Comparison of ENCODE assay signal across 24 cellular contexts in the genomic region with DNA sequence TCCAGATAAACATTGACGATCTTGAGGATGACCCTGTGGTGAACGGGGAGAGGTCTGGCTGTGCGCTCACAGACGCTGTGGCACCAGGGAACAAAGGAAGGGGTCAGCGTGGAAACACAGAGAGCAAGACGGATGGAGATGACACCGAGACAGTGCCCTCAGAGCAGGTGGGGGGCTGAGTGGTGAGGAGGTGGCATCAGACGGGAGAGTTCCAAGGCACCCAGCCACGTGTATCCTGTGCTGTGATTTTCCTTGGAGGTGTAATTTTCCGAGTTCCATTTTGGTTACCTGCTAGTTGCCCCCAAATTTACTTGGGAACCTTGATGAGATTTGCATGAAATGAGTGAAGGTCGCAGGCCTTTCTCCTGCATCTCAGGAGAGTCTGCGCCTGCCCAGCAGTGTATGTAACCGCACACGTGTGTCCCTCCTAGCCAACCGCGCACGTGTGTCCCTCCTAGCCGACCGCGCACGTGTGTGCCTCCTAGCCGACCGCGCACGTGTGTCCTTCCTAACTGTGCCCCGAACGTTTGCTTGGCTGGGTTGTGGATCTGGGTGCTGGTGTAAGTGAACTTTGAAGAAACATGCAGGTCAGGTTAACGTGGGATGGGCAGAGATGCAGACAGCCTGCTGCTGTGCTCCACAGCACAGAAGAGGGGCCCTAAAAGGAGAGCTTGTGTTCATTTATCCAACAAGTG. TPM values are rescaled to one million over a fixed set of nuclear protein-coding genes. Genes with fewer than 3 reads are reported as not detected.
A peak's percentile ranks its signal among the peaks of the same experiment; 100 is the strongest.
DNase-seq lines count a peak whose midpoint lies in the region; ATAC-seq and TF ChIP-seq lines count a peak whose summit lies in the region.
"Had no signal": no experiment of that assay in that cellular context is flagged by ENCODE, and none has a peak within 500 bp of the region (broad histone marks: within the 10 kb centered on the region; RNA-seq: fewer than 3 reads in every experiment).

No MANE protein-coding gene starts in this region.

- no peaks in the 10 kb centered on the region for H3K9me3 ChIP-seq in H9 (ENCODE audit: control insufficient read depth, low read depth, low read length)
- H3K9me3 ChIP-seq: heart right ventricle, psoas muscle, testis, vagina had no signal

- peak overlapping the region; percentile 42 for H3K27ac Mint-ChIP-seq in activated naive CD4-positive, alpha-beta T cell treated with anti-CD3 and anti-CD28 coated beads, Interleukin-2, amount 10 ng/mL, durations not matched to agents 7 days and 5 days
- no peak overlapping the region for H3K27ac Mint-ChIP-seq in activated naive CD4-positive, alpha-beta T cell treated with anti-CD3 and anti-CD28 coated beads for 36 hours
- peak overlapping the region in 2 of 3 experiments; percentile 13 to 76; a peak in 4 of 7 replicates for H3K27ac Mint-ChIP-seq in H9
- peak overlapping the region; percentile 20 for H3K27ac Mint-ChIP-seq in dendritic cell treated with granulocyte-macrophage colony-stimulating factor and Interleukin-4, amounts not matched to agents 40 ng/mL and 50 ng/mL, for 4 days
- peak overlapping the region; percentile 63 for H3K27ac Mint-ChIP-seq in progenitor cell of endocrine pancreas
- H3K27ac Mint-ChIP-seq: activated CD8-positive, alpha-beta T cell treated with anti-CD3 and anti-CD28 coated beads for 36 hours; CD4-positive, CD25-positive, alpha-beta regulatory T cell had no signal

- H2BK5ac ChIP-seq in H9 (ENCODE audit: insufficient read length, low read length): no peak overlapping the region

- no peak overlapping the region for H3K4me2 ChIP-seq in H9 (ENCODE audit: insufficient read depth, insufficient read length, low read length)

- peaks cover 3% of the 10 kb centered on the region; the same call in 1 of the 2 replicates for H3K79me2 ChIP-seq in H9 (ENCODE audit: insufficient read depth, low read length)

- H2BK15ac ChIP-seq in H9 (ENCODE audit: low read depth, low read length): no peak overlapping the region

- no peak overlapping the region for H3K27ac ChIP-seq in H9 (ENCODE audit: insufficient read length, low read depth, low read length)
- H3K27ac ChIP-seq: epithelial cell of prostate, heart right ventricle, psoas muscle, SK-N-MC, testis, vagina had no signal

- no peak for ATAC-seq in GM19023 (IDR thresholded peaks at IDR 0.05; ENCODE audit: unreplicated experiment)
- ATAC-seq: activated CD8-positive, alpha-beta T cell treated with anti-CD3 and anti-CD28 coated beads for 36 hours; activated T-helper 17 cell treated with anti-CD3 and anti-CD28 coated beads, Interleukin-2, amount 50 U/mL, for 72 hours; stimulated activated naive CD8-positive, alpha-beta T cell treated with anti-CD3 and anti-CD28 coated beads, Interleukin-15, Interleukin-2, amounts not matched to agents 100 U/mL and 50 U/mL, for 24 hours had no signal

- peaks cover 3% of the 10 kb centered on the region for H3K79me1 ChIP-seq in H9 (ENCODE audit: insufficient read depth, low read depth, low read length, poor library complexity, severe bottlenecking)

- no peaks in the 10 kb centered on the region for H3K27me3 ChIP-seq in H9 (ENCODE audit: insufficient read depth, low read length)
- H3K27me3 ChIP-seq: heart right ventricle, testis, vagina had no signal

- intact Hi-C loops in activated naive CD4-positive, alpha-beta T cell treated with anti-CD3 and anti-CD28 coated beads for 36 hours (cut with micrococcal nuclease): no loop called here
- intact Hi-C loops in dendritic cell treated with granulocyte-macrophage colony-stimulating factor and Interleukin-4, amounts not matched to agents 40 ng/mL and 50 ng/mL, for 4 days (cut with micrococcal nuclease): no loop called here

- CTCF ChIA-PET in activated naive CD4-positive, alpha-beta T cell treated with anti-CD3 and anti-CD28 coated beads, Interleukin-2, amount 10 ng/mL, durations not matched to agents 7 days and 5 days (lab: Charles Lee): no interaction called here
- CTCF ChIA-PET in activated naive CD4-positive, alpha-beta T cell treated with anti-CD3 and anti-CD28 coated beads for 36 hours (lab: Charles Lee): no interaction called here

- H2AK5ac ChIP-seq in H9 (ENCODE audit: insufficient read length, low read length): no peak overlapping the region

- H2BK120ac ChIP-seq in H9 (ENCODE audit: low read depth, low read length, poor library complexity, severe bottlenecking): no peak overlapping the region

- H2BK12ac ChIP-seq in H9 (ENCODE audit: insufficient read length, low read depth, low read length): no peak overlapping the region

- H3K23ac ChIP-seq in H9 (ENCODE audit: insufficient read length, low read depth, low read length): no peak overlapping the region

- H3K4me1 Mint-ChIP-seq in activated naive CD4-positive, alpha-beta T cell treated with anti-CD3 and anti-CD28 coated beads, Interleukin-2, amount 10 ng/mL, durations not matched to agents 7 days and 5 days: peaks cover 5% of the 10 kb centered on the region
- H3K4me1 Mint-ChIP-seq in activated naive CD4-positive, alpha-beta T cell treated with anti-CD3 and anti-CD28 coated beads for 36 hours (ENCODE audit: low read depth): peaks cover 2% of the 10 kb centered on the region
- H3K4me1 Mint-ChIP-seq in H9 (no peaks in the 10 kb centered on the region), progenitor cell of endocrine pancreas (ENCODE audit: low read depth) (no peaks in the 10 kb centered on the region)
- peaks cover 15% of the 10 kb centered on the region for H3K4me1 Mint-ChIP-seq in dendritic cell treated with granulocyte-macrophage colony-stimulating factor and Interleukin-4, amounts not matched to agents 40 ng/mL and 50 ng/mL, for 4 days (ENCODE audit: low read depth)
- H3K4me1 Mint-ChIP-seq: brain had no signal

- no peak overlapping the region for H2AFZ ChIP-seq in H9 (ENCODE audit: low read length)

- H3K18ac ChIP-seq in H9 (ENCODE audit: insufficient read length, low read depth, low read length): no peak overlapping the region

- peaks cover 48% of the 10 kb centered on the region for H3K36me3 Mint-ChIP-seq in activated naive CD4-positive, alpha-beta T cell treated with anti-CD3 and anti-CD28 coated beads, Interleukin-2, amount 10 ng/mL, durations not matched to agents 7 days and 5 days
- peaks cover 34% of the 10 kb centered on the region for H3K36me3 Mint-ChIP-seq in activated naive CD4-positive, alpha-beta T cell treated with anti-CD3 and anti-CD28 coated beads for 36 hours (ENCODE audit: low read depth)
- H3K36me3 Mint-ChIP-seq in H9 (ENCODE audit: insufficient read depth in 1 of 3, low read depth in 3 of 3): peaks cover 32 to 74% (median 64%) of the 10 kb centered on the region in 3 experiments
- peaks cover 95% of the 10 kb centered on the region for H3K36me3 Mint-ChIP-seq in dendritic cell treated with granulocyte-macrophage colony-stimulating factor and Interleukin-4, amounts not matched to agents 40 ng/mL and 50 ng/mL, for 4 days (ENCODE audit: low read depth)
- H3K36me3 Mint-ChIP-seq in progenitor cell of endocrine pancreas (ENCODE audit: insufficient read depth): peaks cover 29% of the 10 kb centered on the region

- no peaks in the 10 kb centered on the region for H4K20me1 ChIP-seq in H9 (ENCODE audit: control insufficient read depth, insufficient read depth, insufficient read length)

- no peak overlapping the region for H4K91ac ChIP-seq in H9 (ENCODE audit: insufficient read length, low read depth, low read length)

- H4K5ac ChIP-seq in H9 (ENCODE audit: insufficient read length, low read depth, low read length): peak overlapping the region; percentile 82

- H3K4me1 ChIP-seq in H9 (ENCODE audit: insufficient read depth, low read length): no peaks in the 10 kb centered on the region
- H3K4me1 ChIP-seq: heart right ventricle, psoas muscle had no signal

- H3K56ac ChIP-seq in H9 (ENCODE audit: insufficient read length, low read depth, low read length): no peak overlapping the region

- DNase-seq in activated naive CD4-positive, alpha-beta T cell treated with anti-CD3 and anti-CD28 coated beads, Interleukin-2, amount 10 ng/mL, durations not matched to agents 7 days and 5 days: no peak
- no peak for DNase-seq in activated naive CD4-positive, alpha-beta T cell treated with anti-CD3 and anti-CD28 coated beads for 36 hours
- DNase-seq in H9: no peak
- no peak for DNase-seq in progenitor cell of endocrine pancreas (ENCODE audit: low spot score, unreplicated experiment)
- no peak for DNase-seq in HK-2 (ENCODE audit: unreplicated experiment)
- no peak for DNase-seq in NCI-H526 treated with DMSO at 0.1 percent for 48 hours (lab: John Stamatoyannopoulos, UW)
- DNase-seq: activated CD4-positive, CD25-positive, alpha-beta regulatory T cell treated with anti-CD3 and anti-CD28 coated beads, Interleukin-2, amount 50 U/mL, for 72 hours; activated CD8-positive, alpha-beta T cell treated with anti-CD3 and anti-CD28 coated beads for 36 hours; CD4-positive, CD25-positive, alpha-beta regulatory T cell; DMS 273 treated with DMSO at 0.1 percent for 48 hours; heart right ventricle; NCI-H1105; NCI-H187 treated with DMSO at 0.1 percent for 48 hours; psoas muscle; stimulated activated CD4-positive, alpha-beta T cell treated with anti-CD3 and anti-CD28 coated beads, Interleukin-15, amount 100 ng/mL, for 24 hours; stimulated activated naive CD8-positive, alpha-beta T cell treated with anti-CD3 and anti-CD28 coated beads, Interleukin-15, Interleukin-2, amounts not matched to agents 100 U/mL and 50 U/mL, for 24 hours; testis had no signal

- no peak overlapping the region; the same call in 1 of the 2 replicates for H3K14ac ChIP-seq in H9 (ENCODE audit: insufficient read depth, low read length)

- WGBS in H9 (ENCODE audit: extremely low coverage, insufficient read length, low lambda C conversion rate): no CpG with 5 or more reads among the region's 28 CpGs

- H3T11ph ChIP-seq in H9 (ENCODE audit: low read length): no peak overlapping the region

- H2BK20ac ChIP-seq in H9 (ENCODE audit: low read depth, low read length, poor library complexity, severe bottlenecking): no peak overlapping the region

- no peak overlapping the region for H3K4me3 Mint-ChIP-seq in activated naive CD4-positive, alpha-beta T cell treated with anti-CD3 and anti-CD28 coated beads, Interleukin-2, amount 10 ng/mL, durations not matched to agents 7 days and 5 days
- no peak overlapping the region for H3K4me3 Mint-ChIP-seq in activated naive CD4-positive, alpha-beta T cell treated with anti-CD3 and anti-CD28 coated beads for 36 hours
- H3K4me3 Mint-ChIP-seq in H9: no peak overlapping the region
- no peak overlapping the region for H3K4me3 Mint-ChIP-seq in dendritic cell treated with granulocyte-macrophage colony-stimulating factor and Interleukin-4, amounts not matched to agents 40 ng/mL and 50 ng/mL, for 4 days
- H3K4me3 Mint-ChIP-seq in progenitor cell of endocrine pancreas (ENCODE audit: low read depth): no peak overlapping the region
- H3K4me3 Mint-ChIP-seq: activated CD8-positive, alpha-beta T cell treated with anti-CD3 and anti-CD28 coated beads for 36 hours; activated T-helper 17 cell treated with anti-CD3 and anti-CD28 coated beads, Interleukin-2, amount 50 U/mL, for 72 hours; brain had no signal

- H3K9me3 Mint-ChIP-seq in activated naive CD4-positive, alpha-beta T cell treated with anti-CD3 and anti-CD28 coated beads, Interleukin-2, amount 10 ng/mL, durations not matched to agents 7 days and 5 days: no peaks in the 10 kb centered on the region
- no peaks in the 10 kb centered on the region for H3K9me3 Mint-ChIP-seq in activated naive CD4-positive, alpha-beta T cell treated with anti-CD3 and anti-CD28 coated beads for 36 hours
- H3K9me3 Mint-ChIP-seq in H9 (no peaks in the 10 kb centered on the region; a peak in 1 of 5 replicates), progenitor cell of endocrine pancreas (ENCODE audit: low read depth) (no peaks in the 10 kb centered on the region)
- no peaks in the 10 kb centered on the region for H3K9me3 Mint-ChIP-seq in dendritic cell treated with granulocyte-macrophage colony-stimulating factor and Interleukin-4, amounts not matched to agents 40 ng/mL and 50 ng/mL, for 4 days
- H3K9me3 Mint-ChIP-seq: activated CD8-positive, alpha-beta T cell treated with anti-CD3 and anti-CD28 coated beads for 36 hours; activated T-helper 17 cell treated with anti-CD3 and anti-CD28 coated beads, Interleukin-2, amount 50 U/mL, for 72 hours; brain had no signal

- H3K4ac ChIP-seq in H9 (ENCODE audit: low read depth, low read length): no peak overlapping the region

- no peaks in the 10 kb centered on the region for H3K23me2 ChIP-seq in H9 (ENCODE audit: insufficient read length, low read depth, low read length, poor library complexity, severe bottlenecking)

- TF ChIP-seq CTCF in H9 (conservative IDR thresholded peaks at IDR 0.05) (no peak), progenitor cell of endocrine pancreas (IDR thresholded peaks at IDR 0.05; ENCODE audit: unreplicated experiment) (no peak)

- H3K9ac ChIP-seq in H9 (ENCODE audit: extremely low read depth, insufficient read length, low read length): no peak overlapping the region

- H3K27me3 Mint-ChIP-seq in activated naive CD4-positive, alpha-beta T cell treated with anti-CD3 and anti-CD28 coated beads, Interleukin-2, amount 10 ng/mL, durations not matched to agents 7 days and 5 days: no peaks in the 10 kb centered on the region
- H3K27me3 Mint-ChIP-seq in activated naive CD4-positive, alpha-beta T cell treated with anti-CD3 and anti-CD28 coated beads for 36 hours (ENCODE audit: low read depth): no peaks in the 10 kb centered on the region
- H3K27me3 Mint-ChIP-seq in H9 (ENCODE audit: low read depth) (no peaks in the 10 kb centered on the region), progenitor cell of endocrine pancreas (no peaks in the 10 kb centered on the region)
- H3K27me3 Mint-ChIP-seq in dendritic cell treated with granulocyte-macrophage colony-stimulating factor and Interleukin-4, amounts not matched to agents 40 ng/mL and 50 ng/mL, for 4 days: no peaks in the 10 kb centered on the region
- H3K27me3 Mint-ChIP-seq: activated CD8-positive, alpha-beta T cell treated with anti-CD3 and anti-CD28 coated beads for 36 hours; activated T-helper 17 cell treated with anti-CD3 and anti-CD28 coated beads, Interleukin-2, amount 50 U/mL, for 72 hours; brain; CD4-positive, CD25-positive, alpha-beta regulatory T cell had no signal

- no peak overlapping the region for H4K8ac ChIP-seq in H9 (replicated peaks; ENCODE audit: insufficient read length, low read depth, low read length)

RNA-seq across cellular contexts. Expression of gene TCF25, which starts 10.1 kb away (rescaled TPM):
- total RNA-seq in activated naive CD4-positive, alpha-beta T cell treated with anti-CD3 and anti-CD28 coated beads for 36 hours: 100 to 1,000 TPM; 108 to 109 TPM
- total RNA-seq in H9 (2021) (109 and 124 TPM in 2 replicates), progenitor cell of endocrine pancreas (177 and 199 TPM in 2 replicates)

RNA-seq across cellular contexts. Expression of gene MC1R, which starts 35.2 kb away (rescaled TPM):
- under 1 TPM; 0.45 to 0.49 TPM for total RNA-seq in activated naive CD4-positive, alpha-beta T cell treated with anti-CD3 and anti-CD28 coated beads for 36 hours
- total RNA-seq in H9 (2021): 4.7 TPM in 2 replicates
- 3.8 and 4.6 TPM in 2 replicates for total RNA-seq in progenitor cell of endocrine pancreas

RNA-seq across cellular contexts. Expression of gene TUBB3, which starts 39.6 kb away (rescaled TPM):
- under 1 TPM; 0.20 to 0.38 TPM for total RNA-seq in activated naive CD4-positive, alpha-beta T cell treated with anti-CD3 and anti-CD28 coated beads for 36 hours
- total RNA-seq in H9 (2021) (164 and 176 TPM in 2 replicates), progenitor cell of endocrine pancreas (201 and 211 TPM in 2 replicates)

RNA-seq across cellular contexts. Expression of gene SPIRE2, which starts 55.2 kb away (rescaled TPM):
- total RNA-seq in activated naive CD4-positive, alpha-beta T cell treated with anti-CD3 and anti-CD28 coated beads for 36 hours: under 1 TPM; 0.26 to 0.44 TPM
- total RNA-seq in H9 (2021): 6.7 and 6.9 TPM in 2 replicates
- total RNA-seq in progenitor cell of endocrine pancreas: 24.2 TPM in 2 replicates

Comparison
In these comparisons a context has a peak if more than half of its experiments do, and no peak if none do; other contexts are left out.
1. RNA of gene TUBB3, which starts 39.6 kb away (total RNA-seq): 201 to 211 TPM in progenitor cell of endocrine pancreas and 164 to 176 TPM in H9; 0.20 to 0.38 TPM in activated naive CD4-positive, alpha-beta T cell treated with anti-CD3 and anti-CD28 coated beads for 36 hours; every median in the first group is over 100 times any median in the second.